Comparison of ENCODE assay signal across 8 cellular contexts in genomic region chr5:140115186-140115500, GRCh38. TPM values are rescaled to one million over a fixed set of nuclear protein-coding genes. Genes with fewer than 3 reads are reported as not detected.
A peak's percentile ranks its signal among the peaks of the same experiment; 100 is the strongest.
DNase-seq lines count a peak whose midpoint lies in the region; ATAC-seq and TF ChIP-seq lines count a peak whose summit lies in the region.

No MANE protein-coding gene starts in this region.

- peak overlapping the region; percentile 85 for H3K4me3 Mint-ChIP-seq in activated T-cell treated with anti-CD3 and anti-CD28 coated beads, Interleukin-2, amount 50 U/mL, for 4 hours

- H3K9me3 ChIP-seq in adipocyte (ENCODE audit: control insufficient read depth, low read length) (no peaks in the 10 kb centered on the region), right lobe of liver (no peaks in the 10 kb centered on the region), tibial nerve (no peaks in the 10 kb centered on the region)

- TF ChIP-seq POLR2A in right lobe of liver (IDR thresholded peaks at IDR 0.05), result no peak
- TF ChIP-seq POLR2A in tibial nerve (IDR thresholded peaks at IDR 0.05), result no peak

- peak overlapping the region in 1 of 3 donors; percentile 81 for H3K27ac ChIP-seq in right lobe of liver
- peak overlapping the region in 3 of 4 donors; percentile 86 to 97 (median 97) for H3K27ac ChIP-seq in tibial nerve

- no peak for ATAC-seq in activated T-cell treated with anti-CD3 and anti-CD28 coated beads, Interleukin-2, amount 50 U/mL, for 4 hours
- ATAC-seq in right lobe of liver, result no peak
- ATAC-seq in GM21447 (IDR thresholded peaks at IDR 0.05; ENCODE audit: unreplicated experiment), result no peak

- intact Hi-C loops in right lobe of liver (cut with DNase I), result no loop called here

- peaks cover under 1% of the 10 kb centered on the region for H3K27me3 Mint-ChIP-seq in activated T-cell treated with anti-CD3 and anti-CD28 coated beads, Interleukin-2, amount 50 U/mL, for 4 hours (ENCODE audit: low read depth)

- 0% methylated on average over 1 of the region's 1 CpG for WGBS in right lobe of liver (ENCODE audit: insufficient coverage, low coverage, low lambda C conversion rate, missing lambda C conversion rate)
- WGBS in tibial nerve, 2 donors, result 50 to 55% methylated on average over 1 of the region's 1 CpG

- H3K36me3 Mint-ChIP-seq in activated T-cell treated with anti-CD3 and anti-CD28 coated beads, Interleukin-2, amount 50 U/mL, for 4 hours (ENCODE audit: insufficient read depth), result no peaks in the 10 kb centered on the region

- DNase-seq in activated T-cell treated with anti-CD3 and anti-CD28 coated beads, Interleukin-2, amount 50 U/mL, for 4 hours, result no peak
- no peak for DNase-seq in activated T-cell treated with anti-CD3 and anti-CD28 coated beads for 4 hours
- DNase-seq in adipocyte (ENCODE audit: low read depth), result no peak
- no peak for DNase-seq in right lobe of liver
- DNase-seq in tibial nerve (ENCODE audit: low spot score in 2 of 2), result no peak
- DNase-seq in NCI-H2171 (lab: John Stamatoyannopoulos, UW), result no peak
- no peak for DNase-seq in DMS153 (lab: John Stamatoyannopoulos, UW)

- no peaks in the 10 kb centered on the region for H3K27me3 ChIP-seq in adipocyte (replicated peaks; ENCODE audit: control insufficient read depth, insufficient read depth, low read length)
- H3K27me3 ChIP-seq in right lobe of liver, result no peaks in the 10 kb centered on the region
- no peaks in the 10 kb centered on the region for H3K27me3 ChIP-seq in tibial nerve

- H3K4me1 Mint-ChIP-seq in activated T-cell treated with anti-CD3 and anti-CD28 coated beads, Interleukin-2, amount 50 U/mL, for 4 hours (ENCODE audit: low read depth), result peaks cover 59% of the 10 kb centered on the region

- no peak for TF ChIP-seq CTCF in right lobe of liver (IDR thresholded peaks at IDR 0.05)
- TF ChIP-seq CTCF in tibial nerve (IDR thresholded peaks at IDR 0.05), result no peak

- H3K4me1 ChIP-seq in adipocyte (ENCODE audit: control insufficient read depth, insufficient read depth, low read length) (peaks cover 55% of the 10 kb centered on the region), right lobe of liver (peaks cover 0 to 43% (median 12%) of the 10 kb centered on the region in 4 donors), tibial nerve (peaks cover 0 to 86% (median 50%) of the 10 kb centered on the region in 4 donors)

- no peak for TF ChIP-seq EP300 in tibial nerve (IDR thresholded peaks at IDR 0.05)

- H3K9ac ChIP-seq in adipocyte (ENCODE audit: low read length), result peak overlapping the region; percentile 90

- H3K4me3 ChIP-seq in adipocyte (ENCODE audit: low read length) (peak overlapping the region; percentile 90), right lobe of liver (peak overlapping the region; percentile 63 to 72 (median 71)), tibial nerve (peak overlapping the region; percentile 72 to 87 (median 76))

- H3K9me3 Mint-ChIP-seq in activated T-cell treated with anti-CD3 and anti-CD28 coated beads, Interleukin-2, amount 50 U/mL, for 4 hours, result no peaks in the 10 kb centered on the region

- no peaks in the 10 kb centered on the region for H3K36me3 ChIP-seq in adipocyte (ENCODE audit: control insufficient read depth, insufficient read depth, low read length, severe bottlenecking)
- H3K36me3 ChIP-seq in right lobe of liver, result no peaks in the 10 kb centered on the region
- H3K36me3 ChIP-seq in tibial nerve, result no peaks in the 10 kb centered on the region

RNA-seq across cellular contexts. Expression of gene PURA, which starts 1.2 kb away (rescaled TPM):
- total RNA-seq in activated T-cell treated with anti-CD3 and anti-CD28 coated beads, Interleukin-2, amount 50 U/mL, for 4 hours, result 1 to 10 TPM; 9.8 to 9.9 (median 9.8) TPM
- total RNA-seq in right lobe of liver, result 10 to 100 TPM in 4 of 6 experiments, 1 to 10 TPM in 2; 8.7 to 14.1 (median 12.1) TPM
- total RNA-seq in tibial nerve, result 10 to 100 TPM; 35.1 to 56.8 (median 42.5) TPM

RNA-seq across cellular contexts. Expression of gene IGIP, which starts 10.6 kb away (rescaled TPM):
- total RNA-seq in activated T-cell treated with anti-CD3 and anti-CD28 coated beads, Interleukin-2, amount 50 U/mL, for 4 hours, result 1 to 10 TPM; 1.0 to 1.8 (median 1.5) TPM
- total RNA-seq in right lobe of liver (1 to 10 TPM; 4.4 to 7.1 (median 6.5) TPM), tibial nerve (10 to 100 TPM; 16.5 to 28.6 (median 27.1) TPM)

RNA-seq across cellular contexts. Expression of gene CYSTM1, which starts 59.8 kb away (rescaled TPM):
- 10 to 100 TPM; 16.4 to 20.0 (median 17.6) TPM for total RNA-seq in activated T-cell treated with anti-CD3 and anti-CD28 coated beads, Interleukin-2, amount 50 U/mL, for 4 hours
- 10 to 100 TPM; 15.5 to 78.0 (median 29.8) TPM for total RNA-seq in right lobe of liver
- 10 to 100 TPM; 44.9 to 77.6 (median 63.5) TPM for total RNA-seq in tibial nerve
